ENCODE assay signal across 18 cellular contexts in genomic region chr1:22500058-22500457, GRCh38. TPM values are rescaled to one million over a fixed set of nuclear protein-coding genes. Genes with fewer than 3 reads are reported as not detected.
DNase-seq lines count a peak whose midpoint lies in the region; ATAC-seq and TF ChIP-seq lines count a peak whose summit lies in the region.
"Had no signal": no experiment of that assay in that cellular context is flagged by ENCODE, and none has a peak within 500 bp of the region (broad histone marks: within the 10 kb centered on the region; RNA-seq: fewer than 3 reads in every experiment).

No MANE protein-coding gene starts in this region.

- H3K4me3 Mint-ChIP-seq in chondrocyte (ENCODE audit: unreplicated experiment), result no peak overlapping the region
- H3K4me3 Mint-ChIP-seq in neural crest cell, result peak overlapping the region; percentile 1
- H3K4me3 Mint-ChIP-seq: activated CD8-positive, alpha-beta memory T cell treated with anti-CD3 and anti-CD28 coated beads, Interleukin-2, amount 10 ng/mL, durations not matched to agents 7 days and 5 days; nephron had no signal

- peaks cover 64% of the 10 kb centered on the region for H3K4me1 Mint-ChIP-seq in chondrocyte (ENCODE audit: low read depth)
- H3K4me1 Mint-ChIP-seq in neural crest cell, result peaks cover 42% of the 10 kb centered on the region
- H3K4me1 Mint-ChIP-seq: activated CD8-positive, alpha-beta memory T cell treated with anti-CD3 and anti-CD28 coated beads, Interleukin-2, amount 10 ng/mL, durations not matched to agents 7 days and 5 days had no signal

- no peak for TF ChIP-seq CTCF in HEK293 (tag by site-specific recombination; IDR thresholded peaks at IDR 0.05)
- peak; percentile 32 for TF ChIP-seq CTCF in chondrocyte (IDR thresholded peaks at IDR 0.05)
- TF ChIP-seq CTCF in neural crest cell (conservative IDR thresholded peaks at IDR 0.05), result peak; percentile 10

- POLR2A ChIA-PET in HEK293 (lab: Yijun Ruan, JAX), result no interaction called here

- H3K27ac Mint-ChIP-seq in chondrocyte (ENCODE audit: unreplicated experiment) (peak overlapping the region; percentile 67), neural crest cell (ENCODE audit: unreplicated experiment) (no peak overlapping the region)
- H3K27ac Mint-ChIP-seq: activated CD8-positive, alpha-beta memory T cell treated with anti-CD3 and anti-CD28 coated beads, Interleukin-2, amount 10 ng/mL, durations not matched to agents 7 days and 5 days had no signal

- H3K27ac ChIP-seq in HEK293 (ENCODE audit: extremely low read depth, low read depth, low read length), result no peak overlapping the region
- H3K27ac ChIP-seq: hepatocyte, KMS-11, spleen had no signal

- peaks cover 10% of the 10 kb centered on the region for H3K4me1 ChIP-seq in HEK293 (ENCODE audit: control insufficient read depth, insufficient read depth, low read length)

- CTCF ChIA-PET in HEK293 (lab: Yijun Ruan, JAX), result no interaction called here

- no peaks in the 10 kb centered on the region for H3K9me3 Mint-ChIP-seq in chondrocyte (ENCODE audit: low read depth)
- no peaks in the 10 kb centered on the region for H3K9me3 Mint-ChIP-seq in neural crest cell
- H3K9me3 Mint-ChIP-seq: CD4-positive, alpha-beta memory T cell; nephron had no signal

- peak; percentile 23 for DNase-seq in Daoy (ENCODE audit: low read depth)
- DNase-seq in chondrocyte (ENCODE audit: low spot score), result no peak
- no peak for DNase-seq in neural crest cell (ENCODE audit: low read depth, low spot score)
- DNase-seq in AG08396 (ENCODE audit: low spot score), result no peak
- DNase-seq: activated CD4-positive, alpha-beta T cell treated with anti-CD3 and anti-CD28 coated beads for 4 hours; activated CD8-positive, alpha-beta memory T cell treated with anti-CD3 and anti-CD28 coated beads, Interleukin-2, amount 10 ng/mL, durations not matched to agents 7 days and 5 days; amniotic stem cell; CD4-positive, alpha-beta memory T cell; cortex of kidney; NCI-H2081 treated with DMSO at 0.1 percent for 48 hours; spleen; stimulated activated CD4-positive, alpha-beta T cell treated with anti-CD3 and anti-CD28 coated beads, Interleukin-4, amount 100 ng/mL, for 4 hours had no signal

- H3K36me3 ChIP-seq in HEK293 (ENCODE audit: control insufficient read depth in 2 of 2, insufficient read depth in 1 of 2, low read length in 2 of 2), result peaks cover 0 to 22% of the 10 kb centered on the region in 2 experiments; a peak in 1 of 3 replicates

- no peaks in the 10 kb centered on the region for H3K9me3 ChIP-seq in HEK293 (ENCODE audit: control insufficient read depth, insufficient read depth, low read depth, low read length)
- H3K9me3 ChIP-seq: spleen had no signal

- H3K4me3 ChIP-seq in HEK293 (ENCODE audit: low read depth, low read length), result no peak overlapping the region
- H3K4me3 ChIP-seq: hepatocyte, spleen had no signal

- ATAC-seq in HG02678 (IDR thresholded peaks at IDR 0.05; ENCODE audit: unreplicated experiment) (no peak), GM18505 (IDR thresholded peaks at IDR 0.05; ENCODE audit: unreplicated experiment) (no peak)
- ATAC-seq: activated CD8-positive, alpha-beta memory T cell treated with anti-CD3 and anti-CD28 coated beads, Interleukin-2, amount 10 ng/mL, durations not matched to agents 7 days and 5 days had no signal

- H3K36me3 Mint-ChIP-seq in chondrocyte (ENCODE audit: low read depth), result peaks cover 5% of the 10 kb centered on the region
- H3K36me3 Mint-ChIP-seq in neural crest cell (ENCODE audit: low read depth), result peaks cover 3% of the 10 kb centered on the region

- H3K27me3 Mint-ChIP-seq in chondrocyte (ENCODE audit: low read depth) (no peaks in the 10 kb centered on the region), neural crest cell (ENCODE audit: low read depth) (no peaks in the 10 kb centered on the region)
- H3K27me3 Mint-ChIP-seq: activated CD8-positive, alpha-beta memory T cell treated with anti-CD3 and anti-CD28 coated beads, Interleukin-2, amount 10 ng/mL, durations not matched to agents 7 days and 5 days; CD4-positive, alpha-beta memory T cell had no signal

- no peak for TF ChIP-seq POLR2A in GM18505 (IDR thresholded peaks at IDR 0.05; ENCODE audit: borderline replicate concordance, extremely low read depth, insufficient read depth, insufficient read length)

TF ChIP-seq in HEK293, 187 proteins besides CTCF, POLR2A, EP300 and RAD21:
- TF ChIP-seq ZNF518A (tag by site-specific recombination; conservative IDR thresholded peaks at IDR 0.05; ENCODE audit: low read depth) (no peak), ZNF398 (tag by site-specific recombination; IDR thresholded peaks at IDR 0.05) (no peak), ZNF214 (tag by site-specific recombination; IDR thresholded peaks at IDR 0.05; ENCODE audit: borderline replicate concordance) (no peak), GLIS1 (tag by site-specific recombination; IDR thresholded peaks at IDR 0.05) (peak; percentile 92)

RNA-seq across cellular contexts. Expression of gene ZBTB40, which starts 48.4 kb away (rescaled TPM):
- 10.7 and 13.0 TPM in 2 replicates for total RNA-seq in Daoy (2014; rRNA removed; shearing (Covaris generic))
- total RNA-seq in chondrocyte, result 15.9 to 20.6 TPM (median 16.3 TPM) in 3 replicates
- total RNA-seq in neural crest cell, result 30.7 and 31.8 TPM in 2 replicates
